Comparison of ENCODE assay signal across 17 cellular contexts in the genomic region with DNA sequence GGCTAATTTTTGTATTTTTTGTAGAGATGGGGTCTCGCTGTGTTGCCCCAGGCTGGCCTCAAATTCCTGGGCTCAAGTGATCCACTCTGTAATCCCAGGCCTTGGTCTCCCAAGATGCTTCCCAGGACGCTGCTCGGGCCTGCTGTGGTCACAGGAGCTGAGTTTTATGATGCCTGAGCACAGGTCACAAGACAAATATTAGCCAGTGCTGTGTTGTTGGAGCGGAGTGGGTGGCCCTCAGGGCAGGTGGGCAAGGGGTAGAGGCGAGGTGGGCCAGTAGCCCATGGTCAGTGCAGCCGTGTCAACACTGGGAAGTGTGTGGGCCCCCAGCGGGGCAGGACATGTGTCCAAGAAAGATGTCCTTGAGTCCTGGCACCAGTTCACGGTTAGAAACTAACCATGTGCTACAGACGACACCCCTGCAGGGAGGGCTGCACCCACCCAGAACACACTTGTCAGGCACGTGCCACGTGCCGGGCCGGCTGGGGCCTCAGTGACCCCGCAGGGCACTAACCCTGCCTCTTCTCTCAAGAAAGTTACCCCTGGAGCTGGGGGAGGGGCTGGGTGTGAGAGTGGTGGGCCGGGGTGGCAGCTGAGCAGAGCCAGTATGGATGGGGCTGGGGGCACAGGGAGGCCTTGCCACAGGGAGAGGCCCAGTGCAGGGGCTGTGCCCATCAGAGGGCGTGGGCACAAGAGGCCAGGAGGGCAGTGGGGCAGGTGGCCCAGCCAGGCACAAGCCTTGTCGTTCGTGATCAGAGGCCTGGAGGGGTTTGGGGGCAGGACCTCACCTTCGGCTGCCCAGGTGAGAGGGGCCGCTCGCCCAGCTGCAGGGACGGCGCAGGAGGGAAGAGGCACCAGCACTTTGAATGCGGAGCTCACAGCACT.
DNase-seq lines count a peak whose midpoint lies in the region; ATAC-seq and TF ChIP-seq lines count a peak whose summit lies in the region.
"Had no signal": no experiment of that assay in that cellular context is flagged by ENCODE, and none has a peak within 500 bp of the region (broad histone marks: within the 10 kb centered on the region; RNA-seq: fewer than 3 reads in every experiment).

No MANE protein-coding gene starts in this region.

- H2AFZ ChIP-seq in mammary epithelial cell (ENCODE audit: low read depth, low read length) (no peak overlapping the region), neural progenitor cell (replicated peaks) (no peak overlapping the region)

- TF ChIP-seq CTCF in MCF 10A (IDR thresholded peaks at IDR 0.05; ENCODE audit: unreplicated experiment) (no peak), mammary epithelial cell (conservative IDR thresholded peaks at IDR 0.05 in 1 of 2, IDR thresholded peaks at IDR 0.05 in 1 of 2; ENCODE audit: extremely low read depth in 1 of 2, insufficient read depth in 1 of 2, low read depth in 1 of 2, low read length in 2 of 2) (no peak), neural progenitor cell (IDR thresholded peaks at IDR 0.05) (no peak)

- H3K4me1 ChIP-seq in mammary epithelial cell (ENCODE audit: insufficient read depth, low read length) (peaks cover 35% of the 10 kb centered on the region), neural progenitor cell (no peaks in the 10 kb centered on the region)
- H3K4me1 ChIP-seq: breast epithelium had no signal

- H3K79me2 ChIP-seq in mammary epithelial cell (ENCODE audit: insufficient read depth, low read length), result no peaks in the 10 kb centered on the region
- H3K79me2 ChIP-seq in neural progenitor cell (ENCODE audit: low read depth), result no peaks in the 10 kb centered on the region

- in situ Hi-C loops in mammary epithelial cell (cut with MboI; ENCODE audit: low sequenced_read_pairs in 2 of 2), result no loop called here

- H3K4me2 ChIP-seq in mammary epithelial cell (ENCODE audit: insufficient read depth, low read depth, low read length), result no peak overlapping the region
- no peak overlapping the region for H3K4me2 ChIP-seq in neural progenitor cell

- DNase-seq in MCF 10A (ENCODE audit: unreplicated experiment) (no peak), mammary epithelial cell (no peak), sciatic nerve (ENCODE audit: low spot score) (peak; percentile 50), neural progenitor cell (ENCODE audit: low spot score) (no peak), dermis blood vessel endothelial cell (no peak)
- no peak for DNase-seq in central memory CD8-positive, alpha-beta T cell (ENCODE audit: low spot score in 2 of 2)
- DNase-seq: activated CD4-positive, CD25-positive, alpha-beta regulatory T cell; effector CD8-positive, alpha-beta T cell; MG63; NCI-H2029; NCI-H69; SW 1271 had no signal

- H3K36me3 Mint-ChIP-seq in MCF 10A (ENCODE audit: insufficient read depth, unreplicated experiment) (peaks cover 41% of the 10 kb centered on the region), neural progenitor cell (peaks cover 4% of the 10 kb centered on the region)
- H3K36me3 Mint-ChIP-seq in central memory CD8-positive, alpha-beta T cell (ENCODE audit: insufficient read depth), result peaks cover 24% of the 10 kb centered on the region

- no TSS peak for BruUV-seq in MCF 10A (replicated peaks; lab: Mats Ljungman, UMichigan)
- no TSS peak for BruUV-seq in mammary epithelial cell (replicated peaks; lab: Mats Ljungman, UMichigan)

- H3K27ac Mint-ChIP-seq in MCF 10A (ENCODE audit: low read depth, unreplicated experiment) (peak overlapping the region; percentile 59), neural progenitor cell (no peak overlapping the region)
- H3K27ac Mint-ChIP-seq in central memory CD8-positive, alpha-beta T cell (ENCODE audit: low read depth), result peak overlapping the region; percentile 90

- no peak overlapping the region for H3K27ac ChIP-seq in mammary epithelial cell (ENCODE audit: insufficient read depth, low read depth, low read length)
- H3K27ac ChIP-seq in KOPT-K1 (ENCODE audit: low read depth, low read length, poor library complexity, severe bottlenecking), result peak overlapping the region; percentile 97
- no peak overlapping the region for H3K27ac ChIP-seq in neural progenitor cell
- H3K27ac ChIP-seq: breast epithelium, vagina had no signal

- no peaks in the 10 kb centered on the region for H3K27me3 Mint-ChIP-seq in MCF 10A (ENCODE audit: insufficient read depth, unreplicated experiment)
- no peaks in the 10 kb centered on the region for H3K27me3 Mint-ChIP-seq in central memory CD8-positive, alpha-beta T cell
- H3K27me3 Mint-ChIP-seq in neural progenitor cell (ENCODE audit: insufficient read depth, low read depth), result no peaks in the 10 kb centered on the region

- ATAC-seq in central memory CD8-positive, alpha-beta T cell (replicated peaks; ENCODE audit: extremely low read depth, poor library complexity, severe bottlenecking), result no peak
- ATAC-seq in sciatic nerve, result no peak
- ATAC-seq in GM21723 (IDR thresholded peaks at IDR 0.05; ENCODE audit: unreplicated experiment), result no peak
- ATAC-seq: Panc1 had no signal

- dilution Hi-C loops in mammary epithelial cell (cut with HindIII; ENCODE audit: low sequenced_read_pairs), result no loop called here

- H3K4me1 Mint-ChIP-seq in MCF 10A (ENCODE audit: insufficient read depth, unreplicated experiment) (peaks cover 31% of the 10 kb centered on the region), neural progenitor cell (peaks cover 26% of the 10 kb centered on the region)
- H3K4me1 Mint-ChIP-seq in central memory CD8-positive, alpha-beta T cell, result peaks cover 43% of the 10 kb centered on the region

- H3K9ac ChIP-seq in mammary epithelial cell (ENCODE audit: insufficient read depth, low read length), result no peak overlapping the region
- H3K9ac ChIP-seq in neural progenitor cell, result no peak overlapping the region

- WGBS in mammary epithelial cell (ENCODE audit: low coverage, missing lambda C conversion rate), result 97% methylated on average over 17 of the region's 24 CpGs

- POLR2A ChIA-PET in MCF 10A (lab: Yijun Ruan, JAX), result no interaction called here

- H3K9me3 ChIP-seq in mammary epithelial cell (replicated peaks; ENCODE audit: insufficient read depth, low read length) (no peaks in the 10 kb centered on the region), KOPT-K1 (ENCODE audit: insufficient read depth, low read length, poor library complexity, severe bottlenecking) (no peaks in the 10 kb centered on the region), neural progenitor cell (ENCODE audit: low read depth) (no peaks in the 10 kb centered on the region)
- H3K9me3 ChIP-seq: breast epithelium, MG63, vagina had no signal

- CTCF ChIA-PET in MCF 10A (lab: Yijun Ruan, JAX), result no interaction called here
- CTCF ChIA-PET in mammary epithelial cell (lab: Charles Lee; ENCODE audit: low non-redundant PET), result no interaction called here

- no peaks in the 10 kb centered on the region for H3K9me3 Mint-ChIP-seq in MCF 10A (ENCODE audit: unreplicated experiment)
- no peaks in the 10 kb centered on the region for H3K9me3 Mint-ChIP-seq in central memory CD8-positive, alpha-beta T cell
- no peaks in the 10 kb centered on the region for H3K9me3 Mint-ChIP-seq in neural progenitor cell

- no peak overlapping the region for H3K4me3 ChIP-seq in mammary epithelial cell (replicated peaks in 1 of 3; ENCODE audit: insufficient read depth in 1 of 3, low read depth in 2 of 3, low read length in 3 of 3)
- H3K4me3 ChIP-seq in neural progenitor cell, result no peak overlapping the region
- H3K4me3 ChIP-seq: breast epithelium, MG63, vagina had no signal

- H3F3A ChIP-seq in neural progenitor cell (ENCODE audit: low read depth), result no peaks in the 10 kb centered on the region

- intact Hi-C loops in MCF 10A (cut with micrococcal nuclease) (no loop called here), mammary epithelial cell (cut with micrococcal nuclease) (no loop called here), sciatic nerve (cut with DNase I) (no loop called here)

- no peak overlapping the region for H3K4me3 Mint-ChIP-seq in MCF 10A (ENCODE audit: unreplicated experiment)
- H3K4me3 Mint-ChIP-seq in central memory CD8-positive, alpha-beta T cell, result peak overlapping the region; percentile 73
- H3K4me3 Mint-ChIP-seq in neural progenitor cell, result no peak overlapping the region

- H4K20me1 ChIP-seq in mammary epithelial cell (ENCODE audit: insufficient read depth, low read length), result no peaks in the 10 kb centered on the region
- H4K20me1 ChIP-seq in neural progenitor cell (ENCODE audit: low read depth), result no peaks in the 10 kb centered on the region

- H3K36me3 ChIP-seq in mammary epithelial cell (ENCODE audit: insufficient read depth, low read length) (no peaks in the 10 kb centered on the region), KOPT-K1 (ENCODE audit: insufficient read depth, low read length) (peaks cover 55% of the 10 kb centered on the region), neural progenitor cell (no peaks in the 10 kb centered on the region)
- H3K36me3 ChIP-seq: breast epithelium had no signal

- H3K27me3 ChIP-seq in mammary epithelial cell (ENCODE audit: insufficient read depth, low read length) (no peaks in the 10 kb centered on the region), neural progenitor cell (no peaks in the 10 kb centered on the region)
- H3K27me3 ChIP-seq: breast epithelium, MG63, vagina had no signal
